Comparison of ENCODE assay signal across 13 cellular contexts in genomic region chr10:132413226-132414205, GRCh38. TPM values are rescaled to one million over a fixed set of nuclear protein-coding genes. Genes with fewer than 3 reads are reported as not detected.
DNase-seq lines count a peak whose midpoint lies in the region; ATAC-seq and TF ChIP-seq lines count a peak whose summit lies in the region.
"Had no signal": no experiment of that assay in that cellular context is flagged by ENCODE, and none has a peak within 500 bp of the region (broad histone marks: within the 10 kb centered on the region; RNA-seq: fewer than 3 reads in every experiment).

No MANE protein-coding gene starts in this region.

- no peaks in the 10 kb centered on the region for H3K36me3 ChIP-seq in left ventricle myocardium inferior
- H3K36me3 ChIP-seq in neural progenitor cell: no peaks in the 10 kb centered on the region
- no peaks in the 10 kb centered on the region for H3K36me3 ChIP-seq in upper lobe of right lung

- H3K9me3 Mint-ChIP-seq in neural progenitor cell (no peaks in the 10 kb centered on the region), endothelial cell (ENCODE audit: unreplicated experiment) (no peaks in the 10 kb centered on the region)
- H3K9me3 Mint-ChIP-seq: endodermal cell had no signal

- H3K27me3 ChIP-seq in left ventricle myocardium inferior (ENCODE audit: low read depth) (no peaks in the 10 kb centered on the region), foreskin keratinocyte (no peaks in the 10 kb centered on the region), neural progenitor cell (no peaks in the 10 kb centered on the region), upper lobe of right lung (no peaks in the 10 kb centered on the region)

- no peaks in the 10 kb centered on the region for H3K9me3 ChIP-seq in left ventricle myocardium inferior (replicated peaks)
- no peaks in the 10 kb centered on the region for H3K9me3 ChIP-seq in neural progenitor cell (ENCODE audit: low read depth)
- H3K9me3 ChIP-seq in upper lobe of right lung: no peaks in the 10 kb centered on the region

- H3K27ac Mint-ChIP-seq in neural progenitor cell (peak overlapping the region; percentile 21), endothelial cell (ENCODE audit: unreplicated experiment) (no peak overlapping the region)

- DNase-seq in left ventricle myocardium inferior (no peak), cardiac septum (ENCODE audit: low spot score) (no peak), foreskin keratinocyte (no peak), neural progenitor cell (ENCODE audit: low spot score) (no peak), upper lobe of right lung (peak; percentile 45), endothelial cell (ENCODE audit: low spot score) (no peak)
- DNase-seq: activated CD4-positive, alpha-beta T cell treated with anti-CD3 and anti-CD28 coated beads for 1 hour; activated T-cell treated with anti-CD3 and anti-CD28 coated beads, Interleukin-2, amount 50 U/mL, for 1 hour; DMS79 treated with DMSO at 0.1 percent for 48 hours; endodermal cell; small intestine had no signal

- H3K4me3 ChIP-seq in left ventricle myocardium inferior (no peak overlapping the region), neural progenitor cell (no peak overlapping the region), upper lobe of right lung (no peak overlapping the region)

- H3K79me2 ChIP-seq in neural progenitor cell (ENCODE audit: low read depth): no peaks in the 10 kb centered on the region

- no peak overlapping the region for H3K4me3 Mint-ChIP-seq in neural progenitor cell
- H3K4me3 Mint-ChIP-seq in endothelial cell (ENCODE audit: unreplicated experiment): no peak overlapping the region
- H3K4me3 Mint-ChIP-seq: endodermal cell had no signal

- no peak overlapping the region for H3K4me2 ChIP-seq in neural progenitor cell

- ATAC-seq in foreskin keratinocyte (peak; percentile 16), upper lobe of right lung (no peak), GM19328 (IDR thresholded peaks at IDR 0.05; ENCODE audit: unreplicated experiment) (no peak), GM18519 (IDR thresholded peaks at IDR 0.05; ENCODE audit: low FRiP score, unreplicated experiment) (no peak)

- no peaks in the 10 kb centered on the region for H3F3A ChIP-seq in neural progenitor cell (ENCODE audit: low read depth)

- TF ChIP-seq CTCF in left ventricle myocardium inferior (IDR thresholded peaks at IDR 0.05; ENCODE audit: borderline replicate concordance): no peak
- no peak for TF ChIP-seq CTCF in foreskin keratinocyte (conservative IDR thresholded peaks at IDR 0.05)
- TF ChIP-seq CTCF in neural progenitor cell (IDR thresholded peaks at IDR 0.05): no peak
- no peak for TF ChIP-seq CTCF in upper lobe of right lung (IDR thresholded peaks at IDR 0.05)
- no peak for TF ChIP-seq CTCF in endothelial cell (IDR thresholded peaks at IDR 0.05; ENCODE audit: unreplicated experiment)

- H2AFZ ChIP-seq in neural progenitor cell (replicated peaks): no peak overlapping the region

- H4K20me1 ChIP-seq in neural progenitor cell (ENCODE audit: low read depth): no peaks in the 10 kb centered on the region

- intact Hi-C loops in left ventricle myocardium inferior (cut with micrococcal nuclease) (no loop called here), cardiac septum (cut with DNase I) (no loop called here), upper lobe of right lung (cut with DNase I) (no loop called here)

- no peak overlapping the region for H3K9ac ChIP-seq in neural progenitor cell

- H3K4me1 Mint-ChIP-seq in neural progenitor cell: peaks cover 37% of the 10 kb centered on the region
- peaks cover 11% of the 10 kb centered on the region for H3K4me1 Mint-ChIP-seq in endothelial cell (ENCODE audit: unreplicated experiment)

- H3K36me3 Mint-ChIP-seq in neural progenitor cell (peaks cover 6% of the 10 kb centered on the region), endothelial cell (ENCODE audit: low read depth, unreplicated experiment) (peaks cover 8% of the 10 kb centered on the region)

- H3K27ac ChIP-seq in left ventricle myocardium inferior (replicated peaks) (peak overlapping the region; percentile 70), foreskin keratinocyte (peak overlapping the region; percentile 20), neural progenitor cell (no peak overlapping the region), upper lobe of right lung (peak overlapping the region; percentile 67)

- H3K4me1 ChIP-seq in left ventricle myocardium inferior (peaks cover 62% of the 10 kb centered on the region), foreskin keratinocyte (peaks cover 29% of the 10 kb centered on the region), neural progenitor cell (peaks cover 29% of the 10 kb centered on the region), upper lobe of right lung (peaks cover 54% of the 10 kb centered on the region)

- H3K27me3 Mint-ChIP-seq in neural progenitor cell (ENCODE audit: insufficient read depth, low read depth) (peaks cover 5% of the 10 kb centered on the region), endothelial cell (ENCODE audit: unreplicated experiment) (peaks cover 14% of the 10 kb centered on the region)

RNA-seq across cellular contexts. Expression of gene PWWP2B, which starts 16.5 kb away (rescaled TPM):
- total RNA-seq in left ventricle myocardium inferior: 17.2 TPM
- total RNA-seq in cardiac septum: 14.3 TPM
- 10.5 and 12.5 TPM in 2 replicates for total RNA-seq in foreskin keratinocyte
- 11.0 and 14.0 TPM in 2 replicates for polyA plus RNA-seq in foreskin keratinocyte
- 0.34 and 1.5 TPM in 2 replicates for total RNA-seq in neural progenitor cell (ENCODE audit: low replicate concordance)
- 26.0 TPM for total RNA-seq in upper lobe of right lung
- 7.6 TPM for total RNA-seq in endothelial cell (ENCODE audit: unreplicated experiment)
